ENCODE assay signal across 1 cellular context in genomic region chr2:18119883-18120282, GRCh38.
TF ChIP-seq lines count a peak whose summit lies in the region.

No MANE protein-coding gene starts in this region.

TF ChIP-seq in HepG2, 621 proteins besides CTCF, POLR2A, EP300 and RAD21 (continued from another document):
- TF ChIP-seq PRDM10 (CRISPR knock-in tag; IDR thresholded peaks at IDR 0.05; ENCODE audit: low read depth) (no peak), ETV6 (CRISPR knock-in tag; conservative IDR thresholded peaks at IDR 0.05) (no peak), ZNF18 (CRISPR knock-in tag; IDR thresholded peaks at IDR 0.05; ENCODE audit: insufficient replicate concordance) (no peak), ZMYM4 (CRISPR knock-in tag; IDR thresholded peaks at IDR 0.05) (no peak), SIX4 (CRISPR knock-in tag; IDR thresholded peaks at IDR 0.05) (no peak), ZZZ3 (CRISPR knock-in tag; IDR thresholded peaks at IDR 0.05; ENCODE audit: borderline replicate concordance) (no peak), MYPOP (CRISPR knock-in tag; IDR thresholded peaks at IDR 0.05) (no peak), GTF2F1 (IDR thresholded peaks at IDR 0.05; ENCODE audit: low read length) (no peak), THYN1 (CRISPR knock-in tag; IDR thresholded peaks at IDR 0.05; ENCODE audit: borderline replicate concordance, low read depth) (no peak), TRIM22 (IDR thresholded peaks at IDR 0.05) (no peak), ZNF329 (CRISPR knock-in tag; IDR thresholded peaks at IDR 0.05; ENCODE audit: low read depth) (no peak), ZBTB1 (CRISPR knock-in tag; IDR thresholded peaks at IDR 0.05; ENCODE audit: borderline replicate concordance) (no peak)
TF ChIP-seq in HepG2: peak in this region for 0.
